In the genomic region with DNA sequence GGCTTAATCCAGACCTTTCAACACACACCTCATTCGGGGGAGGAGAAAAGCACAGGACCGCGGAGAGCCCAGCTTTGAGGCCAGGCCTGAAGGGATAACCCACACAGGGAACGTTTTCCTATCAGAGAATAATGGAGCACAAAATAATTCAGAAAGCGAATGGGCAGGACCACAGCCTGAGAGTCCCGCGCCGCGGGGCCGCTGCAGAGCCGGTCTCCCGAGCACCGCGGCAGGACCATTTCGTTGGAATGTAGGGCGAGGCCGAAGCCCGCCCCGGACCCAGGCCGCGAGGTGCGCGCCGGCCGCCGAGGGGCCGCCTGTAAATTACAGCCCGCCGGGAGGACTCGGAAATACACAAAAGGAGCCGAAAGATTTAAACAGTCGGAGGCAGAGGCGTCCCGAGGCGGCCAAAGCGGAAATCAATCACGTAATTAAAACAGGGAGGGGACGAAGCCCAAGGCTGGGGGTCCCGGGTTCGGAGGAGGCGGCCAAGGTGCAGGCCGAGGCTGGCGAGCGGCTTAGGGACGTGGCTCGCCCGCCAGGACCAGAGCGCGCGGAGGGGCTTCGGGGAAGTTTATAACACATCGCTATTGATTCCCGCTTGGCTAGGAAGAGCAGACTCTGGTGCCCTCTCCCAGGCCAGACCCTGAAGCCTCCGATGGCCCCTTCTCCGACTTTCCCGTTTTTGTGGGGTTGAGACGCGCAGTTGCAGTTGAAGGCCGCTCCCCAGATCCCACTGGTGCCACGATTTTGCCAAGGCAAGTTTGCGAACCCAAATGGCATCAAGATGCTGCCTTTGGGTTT, we compare ENCODE assay signal across 16 cellular contexts. TPM values are rescaled to one million over a fixed set of nuclear protein-coding genes. Genes with fewer than 3 reads are reported as not detected.
DNase-seq lines count a peak whose midpoint lies in the region; ATAC-seq and TF ChIP-seq lines count a peak whose summit lies in the region.
"Had no signal": no experiment of that assay in that cellular context is flagged by ENCODE, and none has a peak within 500 bp of the region (broad histone marks: within the 10 kb centered on the region; RNA-seq: fewer than 3 reads in every experiment).

No MANE protein-coding gene starts in this region.

- no peak for TF ChIP-seq CTCF in sigmoid colon (IDR thresholded peaks at IDR 0.05)

- peak overlapping the region; percentile 1 to 26 (median 15) for H3K4me3 ChIP-seq in sigmoid colon
- H3K4me3 ChIP-seq: cardiac muscle cell had no signal

- H3K4me1 Mint-ChIP-seq in T-helper 1 cell treated with Interleukin-12 subunit alpha and Interleukin-12 subunit beta and Interleukin-4 antibody, amounts not matched to agents 30 μg/mL and 1 μg/mL, for 36 hours (ENCODE audit: low read depth): peaks cover 16% of the 10 kb centered on the region
- peaks cover 20% of the 10 kb centered on the region for H3K4me1 Mint-ChIP-seq in activated T-helper 1 cell treated with anti-CD3 and anti-CD28 coated beads, Interleukin-12 subunit alpha, Interleukin-12 subunit beta, Interleukin-2, Interleukin-4 antibody, amounts not matched to agents 30 ng/mL and 10 ng/mL and 1 ng/mL, durations not matched to agents 14 hours and 24 hours and 36 hours (ENCODE audit: low read depth)

- H3K36me3 ChIP-seq in sigmoid colon: no peaks in the 10 kb centered on the region
- H3K36me3 ChIP-seq: cardiac muscle cell had no signal

- no peak overlapping the region for H3K27ac Mint-ChIP-seq in T-helper 1 cell treated with Interleukin-12 subunit alpha and Interleukin-12 subunit beta and Interleukin-4 antibody, amounts not matched to agents 30 μg/mL and 1 μg/mL, for 36 hours
- peak overlapping the region; percentile 25 for H3K27ac Mint-ChIP-seq in activated T-helper 1 cell treated with anti-CD3 and anti-CD28 coated beads, Interleukin-12 subunit alpha, Interleukin-12 subunit beta, Interleukin-2, Interleukin-4 antibody, amounts not matched to agents 30 ng/mL and 10 ng/mL and 1 ng/mL, durations not matched to agents 14 hours and 24 hours and 36 hours
- H3K27ac Mint-ChIP-seq: CD4-positive, CD25-positive, alpha-beta regulatory T cell had no signal

- no peaks in the 10 kb centered on the region for H3K9me3 Mint-ChIP-seq in T-helper 1 cell treated with Interleukin-12 subunit alpha and Interleukin-12 subunit beta and Interleukin-4 antibody, amounts not matched to agents 30 μg/mL and 1 μg/mL, for 36 hours
- no peaks in the 10 kb centered on the region for H3K9me3 Mint-ChIP-seq in activated T-helper 1 cell treated with anti-CD3 and anti-CD28 coated beads, Interleukin-12 subunit alpha, Interleukin-12 subunit beta, Interleukin-2, Interleukin-4 antibody, amounts not matched to agents 30 ng/mL and 10 ng/mL and 1 ng/mL, durations not matched to agents 14 hours and 24 hours and 36 hours

- ATAC-seq in GM19351 (IDR thresholded peaks at IDR 0.05; ENCODE audit: unreplicated experiment): no peak
- ATAC-seq: Panc1 had no signal

- TF ChIP-seq EP300 in sigmoid colon (IDR thresholded peaks at IDR 0.05): no peak

- no peak for TF ChIP-seq POLR2A in sigmoid colon (IDR thresholded peaks at IDR 0.05)

- no peaks in the 10 kb centered on the region for H3K36me3 Mint-ChIP-seq in T-helper 1 cell treated with Interleukin-12 subunit alpha and Interleukin-12 subunit beta and Interleukin-4 antibody, amounts not matched to agents 30 μg/mL and 1 μg/mL, for 36 hours (ENCODE audit: low read depth)
- H3K36me3 Mint-ChIP-seq in activated T-helper 1 cell treated with anti-CD3 and anti-CD28 coated beads, Interleukin-12 subunit alpha, Interleukin-12 subunit beta, Interleukin-2, Interleukin-4 antibody, amounts not matched to agents 30 ng/mL and 10 ng/mL and 1 ng/mL, durations not matched to agents 14 hours and 24 hours and 36 hours (ENCODE audit: low read depth): peaks cover 3% of the 10 kb centered on the region
- H3K36me3 Mint-ChIP-seq: CD4-positive, CD25-positive, alpha-beta regulatory T cell had no signal

- DNase-seq in T-helper 1 cell (no peak), iPS-NIHi11 (ENCODE audit: low spot score) (peak; percentile 62), sigmoid colon (no peak), superior temporal gyrus (ENCODE audit: extremely low spot score) (no peak), putamen (ENCODE audit: low spot score) (no peak)
- DNase-seq in activated T-helper 1 cell treated with anti-CD3 and anti-CD28 coated beads, Interleukin-12 subunit alpha, Interleukin-12 subunit beta, Interleukin-2, Interleukin-4 antibody, amounts not matched to agents 30 ng/mL and 10 ng/mL and 1 ng/mL, durations not matched to agents 14 hours and 24 hours and 36 hours (ENCODE audit: low spot score): no peak
- DNase-seq: 8988T; CD4-positive, CD25-positive, alpha-beta regulatory T cell; NCI-H1105 treated with DMSO at 0.1 percent for 48 hours; NCI-H446 had no signal

- intact Hi-C loops in activated T-helper 1 cell treated with anti-CD3 and anti-CD28 coated beads, Interleukin-12 subunit alpha, Interleukin-12 subunit beta, Interleukin-2, Interleukin-4 antibody, amounts not matched to agents 30 ng/mL and 10 ng/mL and 1 ng/mL, durations not matched to agents 14 hours and 24 hours and 36 hours (cut with micrococcal nuclease): no loop called here
- intact Hi-C loops in sigmoid colon (cut with DNase I): no loop called here

- H3K9me3 ChIP-seq in sigmoid colon: no peaks in the 10 kb centered on the region

- H3K27ac ChIP-seq in sigmoid colon: no peak overlapping the region
- H3K27ac ChIP-seq: cardiac muscle cell had no signal

- WGBS in sigmoid colon, 2 donors: 8 to 19% methylated on average over 61 of the region's 61 CpGs

- peaks cover 99% of the 10 kb centered on the region for H3K27me3 Mint-ChIP-seq in T-helper 1 cell treated with Interleukin-12 subunit alpha and Interleukin-12 subunit beta and Interleukin-4 antibody, amounts not matched to agents 30 μg/mL and 1 μg/mL, for 36 hours (ENCODE audit: low read depth)
- peaks cover 79% of the 10 kb centered on the region for H3K27me3 Mint-ChIP-seq in activated T-helper 1 cell treated with anti-CD3 and anti-CD28 coated beads, Interleukin-12 subunit alpha, Interleukin-12 subunit beta, Interleukin-2, Interleukin-4 antibody, amounts not matched to agents 30 ng/mL and 10 ng/mL and 1 ng/mL, durations not matched to agents 14 hours and 24 hours and 36 hours (ENCODE audit: insufficient read depth)

- H3K4me3 Mint-ChIP-seq in T-helper 1 cell treated with Interleukin-12 subunit alpha and Interleukin-12 subunit beta and Interleukin-4 antibody, amounts not matched to agents 30 μg/mL and 1 μg/mL, for 36 hours: peak overlapping the region; percentile 16
- H3K4me3 Mint-ChIP-seq in activated T-helper 1 cell treated with anti-CD3 and anti-CD28 coated beads, Interleukin-12 subunit alpha, Interleukin-12 subunit beta, Interleukin-2, Interleukin-4 antibody, amounts not matched to agents 30 ng/mL and 10 ng/mL and 1 ng/mL, durations not matched to agents 14 hours and 24 hours and 36 hours: no peak overlapping the region

- peaks cover 0 to 26% (median 22%) of the 10 kb centered on the region in 4 donors for H3K4me1 ChIP-seq in sigmoid colon

- H3K27me3 ChIP-seq in sigmoid colon: peaks cover 65 to 100% (median 93%) of the 10 kb centered on the region in 3 donors

RNA-seq across cellular contexts. Expression of gene HOXC4, which starts 6.3 kb away (rescaled TPM):
- not detected in 2 replicates for total RNA-seq in activated T-helper 1 cell treated with anti-CD3 and anti-CD28 coated beads, Interleukin-12 subunit alpha, Interleukin-12 subunit beta, Interleukin-2, Interleukin-4 antibody, amounts not matched to agents 30 ng/mL and 10 ng/mL and 1 ng/mL, durations not matched to agents 14 hours and 24 hours and 36 hours
- 1 to 10 TPM in 1 of 4 donors, under 1 TPM in 2, not detected in 1; 0.66 to 1.2 (median 0.71) TPM for total RNA-seq in sigmoid colon
- under 1 TPM in 1 of 3 donors, not detected in 2; 0.38 TPM for polyA plus RNA-seq in sigmoid colon
- total RNA-seq: cardiac muscle cell had no signal
- polyA plus RNA-seq: cardiac muscle cell had no signal

RNA-seq across cellular contexts. Expression of gene HOXC5, which starts 14.5 kb away (rescaled TPM):
- total RNA-seq in activated T-helper 1 cell treated with anti-CD3 and anti-CD28 coated beads, Interleukin-12 subunit alpha, Interleukin-12 subunit beta, Interleukin-2, Interleukin-4 antibody, amounts not matched to agents 30 ng/mL and 10 ng/mL and 1 ng/mL, durations not matched to agents 14 hours and 24 hours and 36 hours: not detected in 2 replicates
- 1 to 10 TPM in 1 of 4 donors, not detected in 3; 1.4 TPM for total RNA-seq in sigmoid colon
- polyA plus RNA-seq in sigmoid colon: under 1 TPM in 1 of 3 donors, not detected in 2; 0.03 TPM
- total RNA-seq: cardiac muscle cell; CD4-positive, CD25-positive, alpha-beta regulatory T cell; G401; T-helper 1 cell treated with Interleukin-12 subunit alpha and Interleukin-12 subunit beta and Interleukin-4 antibody, amounts not matched to agents 30 ng/mL and 1 ng/mL, for 36 hours had no signal
- polyA plus RNA-seq: cardiac muscle cell; CD4-positive, CD25-positive, alpha-beta regulatory T cell had no signal

RNA-seq across cellular contexts. Expression of gene HOXC6, which starts 19.1 kb away (rescaled TPM):
- total RNA-seq in activated T-helper 1 cell treated with anti-CD3 and anti-CD28 coated beads, Interleukin-12 subunit alpha, Interleukin-12 subunit beta, Interleukin-2, Interleukin-4 antibody, amounts not matched to agents 30 ng/mL and 10 ng/mL and 1 ng/mL, durations not matched to agents 14 hours and 24 hours and 36 hours: not detected in 2 replicates
- not detected for total RNA-seq in sigmoid colon
- polyA plus RNA-seq in sigmoid colon: not detected
- total RNA-seq: cardiac muscle cell; CD4-positive, CD25-positive, alpha-beta regulatory T cell; T-helper 1 cell treated with Interleukin-12 subunit alpha and Interleukin-12 subunit beta and Interleukin-4 antibody, amounts not matched to agents 30 ng/mL and 1 ng/mL, for 36 hours had no signal
- polyA plus RNA-seq: cardiac muscle cell; CD4-positive, CD25-positive, alpha-beta regulatory T cell had no signal

RNA-seq across cellular contexts. Expression of gene HOXC8, which starts 38.6 kb away (rescaled TPM):
- total RNA-seq in activated T-helper 1 cell treated with anti-CD3 and anti-CD28 coated beads, Interleukin-12 subunit alpha, Interleukin-12 subunit beta, Interleukin-2, Interleukin-4 antibody, amounts not matched to agents 30 ng/mL and 10 ng/mL and 1 ng/mL, durations not matched to agents 14 hours and 24 hours and 36 hours: not detected in 2 replicates
- not detected for total RNA-seq in sigmoid colon
- 1 to 10 TPM in 1 of 3 donors, not detected in 2; 1.8 TPM for polyA plus RNA-seq in sigmoid colon
- total RNA-seq: CD4-positive, CD25-positive, alpha-beta regulatory T cell; T-helper 1 cell treated with Interleukin-12 subunit alpha and Interleukin-12 subunit beta and Interleukin-4 antibody, amounts not matched to agents 30 ng/mL and 1 ng/mL, for 36 hours had no signal
- polyA plus RNA-seq: cardiac muscle cell; CD4-positive, CD25-positive, alpha-beta regulatory T cell had no signal

RNA-seq across cellular contexts. Expression of gene HOXC9, which starts 47.4 kb away (rescaled TPM):
- total RNA-seq in activated T-helper 1 cell treated with anti-CD3 and anti-CD28 coated beads, Interleukin-12 subunit alpha, Interleukin-12 subunit beta, Interleukin-2, Interleukin-4 antibody, amounts not matched to agents 30 ng/mL and 10 ng/mL and 1 ng/mL, durations not matched to agents 14 hours and 24 hours and 36 hours: not detected in 2 replicates
- not detected for total RNA-seq in sigmoid colon
- under 1 TPM in 1 of 3 donors, not detected in 2; 0.04 TPM for polyA plus RNA-seq in sigmoid colon
- total RNA-seq: cardiac muscle cell; CD4-positive, CD25-positive, alpha-beta regulatory T cell; T-helper 1 cell treated with Interleukin-12 subunit alpha and Interleukin-12 subunit beta and Interleukin-4 antibody, amounts not matched to agents 30 ng/mL and 1 ng/mL, for 36 hours had no signal
- polyA plus RNA-seq: cardiac muscle cell; CD4-positive, CD25-positive, alpha-beta regulatory T cell had no signal
